ENCODE assay signal across 1 cellular context in the genomic region with DNA sequence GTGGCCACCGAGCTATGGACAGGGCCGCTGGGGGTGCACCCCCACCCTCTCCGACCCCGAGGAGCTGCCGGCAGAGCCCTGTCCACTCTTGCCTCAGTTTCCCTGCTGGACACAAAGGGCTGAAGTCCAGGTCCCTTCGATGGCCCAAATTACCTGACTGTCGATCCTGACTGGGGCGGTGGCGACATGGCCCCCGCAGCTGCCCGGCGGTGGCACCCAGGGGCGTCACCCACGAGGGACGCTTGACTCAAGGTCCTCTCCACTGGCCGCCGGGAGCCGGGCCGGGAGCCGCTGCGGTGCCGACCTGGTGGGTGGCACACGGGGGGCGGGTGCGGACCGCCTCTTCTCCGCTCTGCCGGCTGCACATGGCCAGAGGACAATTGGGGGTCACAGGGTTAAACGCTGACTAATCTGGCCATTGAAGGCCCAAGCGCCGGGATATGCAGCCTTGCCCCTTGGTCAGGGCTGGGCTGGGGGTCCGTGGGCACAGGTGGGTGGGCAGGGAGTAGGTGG.
TF ChIP-seq lines count a peak whose summit lies in the region.

No MANE protein-coding gene starts in this region.

TF ChIP-seq in HCT116, 20 proteins besides CTCF, POLR2A, EP300 and RAD21:
- TF ChIP-seq EZH2phosphoT487 (IDR thresholded peaks at IDR 0.05; ENCODE audit: borderline replicate concordance), result no peak
- TF ChIP-seq YY1 (IDR thresholded peaks at IDR 0.05; ENCODE audit: extremely low read depth, insufficient replicate concordance, low read depth, low read length), result no peak
- TF ChIP-seq, protein P1, sequence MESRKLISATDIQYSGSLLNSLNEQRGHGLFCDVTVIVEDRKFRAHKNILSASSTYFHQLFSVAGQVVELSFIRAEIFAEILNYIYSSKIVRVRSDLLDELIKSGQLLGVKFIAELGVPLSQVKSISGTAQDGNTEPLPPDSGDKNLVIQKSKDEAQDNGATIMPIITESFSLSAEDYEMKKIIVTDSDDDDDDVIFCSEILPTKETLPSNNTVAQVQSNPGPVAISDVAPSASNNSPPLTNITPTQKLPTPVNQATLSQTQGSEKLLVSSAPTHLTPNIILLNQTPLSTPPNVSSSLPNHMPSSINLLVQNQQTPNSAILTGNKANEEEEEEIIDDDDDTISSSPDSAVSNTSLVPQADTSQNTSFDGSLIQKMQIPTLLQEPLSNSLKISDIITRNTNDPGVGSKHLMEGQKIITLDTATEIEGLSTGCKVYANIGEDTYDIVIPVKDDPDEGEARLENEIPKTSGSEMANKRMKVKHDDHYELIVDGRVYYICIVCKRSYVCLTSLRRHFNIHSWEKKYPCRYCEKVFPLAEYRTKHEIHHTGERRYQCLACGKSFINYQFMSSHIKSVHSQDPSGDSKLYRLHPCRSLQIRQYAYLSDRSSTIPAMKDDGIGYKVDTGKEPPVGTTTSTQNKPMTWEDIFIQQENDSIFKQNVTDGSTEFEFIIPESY (IDR thresholded peaks at IDR 0.05; ENCODE audit: extremely low read depth, insufficient replicate concordance, low read length), result no peak
- TF ChIP-seq, protein P2, sequence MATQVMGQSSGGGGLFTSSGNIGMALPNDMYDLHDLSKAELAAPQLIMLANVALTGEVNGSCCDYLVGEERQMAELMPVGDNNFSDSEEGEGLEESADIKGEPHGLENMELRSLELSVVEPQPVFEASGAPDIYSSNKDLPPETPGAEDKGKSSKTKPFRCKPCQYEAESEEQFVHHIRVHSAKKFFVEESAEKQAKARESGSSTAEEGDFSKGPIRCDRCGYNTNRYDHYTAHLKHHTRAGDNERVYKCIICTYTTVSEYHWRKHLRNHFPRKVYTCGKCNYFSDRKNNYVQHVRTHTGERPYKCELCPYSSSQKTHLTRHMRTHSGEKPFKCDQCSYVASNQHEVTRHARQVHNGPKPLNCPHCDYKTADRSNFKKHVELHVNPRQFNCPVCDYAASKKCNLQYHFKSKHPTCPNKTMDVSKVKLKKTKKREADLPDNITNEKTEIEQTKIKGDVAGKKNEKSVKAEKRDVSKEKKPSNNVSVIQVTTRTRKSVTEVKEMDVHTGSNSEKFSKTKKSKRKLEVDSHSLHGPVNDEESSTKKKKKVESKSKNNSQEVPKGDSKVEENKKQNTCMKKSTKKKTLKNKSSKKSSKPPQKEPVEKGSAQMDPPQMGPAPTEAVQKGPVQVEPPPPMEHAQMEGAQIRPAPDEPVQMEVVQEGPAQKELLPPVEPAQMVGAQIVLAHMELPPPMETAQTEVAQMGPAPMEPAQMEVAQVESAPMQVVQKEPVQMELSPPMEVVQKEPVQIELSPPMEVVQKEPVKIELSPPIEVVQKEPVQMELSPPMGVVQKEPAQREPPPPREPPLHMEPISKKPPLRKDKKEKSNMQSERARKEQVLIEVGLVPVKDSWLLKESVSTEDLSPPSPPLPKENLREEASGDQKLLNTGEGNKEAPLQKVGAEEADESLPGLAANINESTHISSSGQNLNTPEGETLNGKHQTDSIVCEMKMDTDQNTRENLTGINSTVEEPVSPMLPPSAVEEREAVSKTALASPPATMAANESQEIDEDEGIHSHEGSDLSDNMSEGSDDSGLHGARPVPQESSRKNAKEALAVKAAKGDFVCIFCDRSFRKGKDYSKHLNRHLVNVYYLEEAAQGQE (IDR thresholded peaks at IDR 0.05; ENCODE audit: low read depth), result no peak
- no peak for TF ChIP-seq CEBPB (IDR thresholded peaks at IDR 0.05; ENCODE audit: low read depth)
- TF ChIP-seq SP1 (IDR thresholded peaks at IDR 0.05; ENCODE audit: low read depth), result no peak
- TF ChIP-seq FOSL1 (IDR thresholded peaks at IDR 0.05; ENCODE audit: low read depth), result no peak
- no peak for TF ChIP-seq ZFX (IDR thresholded peaks at IDR 0.05)
- no peak for TF ChIP-seq EZH2 (IDR thresholded peaks at IDR 0.05)
- TF ChIP-seq, protein P3, sequence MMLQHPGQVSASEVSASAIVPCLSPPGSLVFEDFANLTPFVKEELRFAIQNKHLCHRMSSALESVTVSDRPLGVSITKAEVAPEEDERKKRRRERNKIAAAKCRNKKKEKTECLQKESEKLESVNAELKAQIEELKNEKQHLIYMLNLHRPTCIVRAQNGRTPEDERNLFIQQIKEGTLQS (IDR thresholded peaks at IDR 0.05), result no peak
- no peak for TF ChIP-seq JUND (IDR thresholded peaks at IDR 0.05)
- TF ChIP-seq ELF1 (IDR thresholded peaks at IDR 0.05; ENCODE audit: borderline replicate concordance, low read depth), result no peak
- TF ChIP-seq SRF (IDR thresholded peaks at IDR 0.05; ENCODE audit: low read depth), result no peak
- no peak for TF ChIP-seq TCF7L2 (IDR thresholded peaks at IDR 0.05; ENCODE audit: borderline replicate concordance, extremely low read depth, insufficient read depth, insufficient read length)
- no peak for TF ChIP-seq CBX3 (IDR thresholded peaks at IDR 0.05; ENCODE audit: low read depth)
